26 cellular contexts compared by ENCODE assay signal in the genomic region with DNA sequence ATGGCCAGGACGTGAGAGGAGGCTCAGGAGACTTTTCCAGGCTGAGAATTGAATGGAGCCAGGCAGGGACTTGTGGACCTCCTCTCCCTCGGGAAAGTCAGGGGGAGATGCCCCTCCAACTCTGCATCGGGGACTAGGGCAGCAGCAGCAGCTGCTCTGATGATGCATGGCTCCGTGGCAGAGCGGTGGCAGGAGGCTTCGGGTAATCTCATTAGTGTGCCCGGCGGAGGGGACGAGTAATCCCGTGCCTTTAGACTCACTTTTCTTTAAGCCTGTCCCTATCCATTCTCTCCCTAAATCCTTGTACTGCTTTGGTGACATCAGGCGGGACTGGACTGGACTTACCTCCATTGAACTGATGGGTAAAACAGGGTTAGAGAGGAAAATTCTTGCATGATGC.
DNase-seq lines count a peak whose midpoint lies in the region; ATAC-seq and TF ChIP-seq lines count a peak whose summit lies in the region.
"Had no signal": no experiment of that assay in that cellular context is flagged by ENCODE, and none has a peak within 500 bp of the region (broad histone marks: within the 10 kb centered on the region; RNA-seq: fewer than 3 reads in every experiment).

No MANE protein-coding gene starts in this region.

- TF ChIP-seq EP300 in stomach (IDR thresholded peaks at IDR 0.05) = no peak

- no peak for TF ChIP-seq POLR2A in stomach (IDR thresholded peaks at IDR 0.05)

- H3K9me3 ChIP-seq in CD4-positive, alpha-beta T cell (ENCODE audit: control insufficient read depth, low read length) = no peaks in the 10 kb centered on the region
- H3K9me3 ChIP-seq in stomach (no peaks in the 10 kb centered on the region), left lung (no peaks in the 10 kb centered on the region)
- H3K9me3 ChIP-seq: gastrocnemius medialis had no signal

- POLR2A ChIA-PET in CD4-positive, alpha-beta T cell (lab: Charles Lee) = no interaction called here

- intact Hi-C loops in CD4-positive, alpha-beta T cell (cut with DNase I, micrococcal nuclease) = no loop called here
- intact Hi-C loops in stomach (cut with DNase I; ENCODE audit: low total_unique reads) (no loop called here), left lung (cut with DNase I) (loop anchor here in 1 of 2 donors (10.0 kb wide), 1 partner anchor 69 kb away; no protein-coding TSS in a partner anchor)

- H3K36me3 ChIP-seq in stomach (peaks cover 9 to 56% (median 41%) of the 10 kb centered on the region in 4 donors), left lung (peaks cover 0 to 31% of the 10 kb centered on the region in 2 donors)
- H3K36me3 ChIP-seq: gastrocnemius medialis had no signal

- no peaks in the 10 kb centered on the region for H3K36me3 Mint-ChIP-seq in CD4-positive, alpha-beta T cell (ENCODE audit: low read depth)
- peaks cover 23% of the 10 kb centered on the region for H3K36me3 Mint-ChIP-seq in brain
- H3K36me3 Mint-ChIP-seq: IgD-negative memory B cell had no signal

- peaks cover 75% of the 10 kb centered on the region for H3K4me1 Mint-ChIP-seq in CD4-positive, alpha-beta T cell (ENCODE audit: low read depth)
- peaks cover 98% of the 10 kb centered on the region for H3K4me1 Mint-ChIP-seq in brain

- ATAC-seq in CD4-positive, alpha-beta T cell (ENCODE audit: poor library complexity) = no peak
- no peak for ATAC-seq in left lung
- ATAC-seq: activated CD4-positive, alpha-beta T cell treated with anti-CD3 and anti-CD28 coated beads for 36 hours; gastrocnemius medialis; stimulated activated naive CD8-positive, alpha-beta T cell treated with anti-CD3 and anti-CD28 coated beads, Interleukin-15, amount 100 ng/mL, for 72 hours; T-cell had no signal

- H3K27me3 ChIP-seq in CD4-positive, alpha-beta T cell (ENCODE audit: control insufficient read depth, insufficient read depth, low read length) = no peaks in the 10 kb centered on the region
- no peaks in the 10 kb centered on the region for H3K27me3 ChIP-seq in stomach
- H3K27me3 ChIP-seq in left lung = no peaks in the 10 kb centered on the region
- H3K27me3 ChIP-seq: gastrocnemius medialis had no signal

- TF ChIP-seq CTCF in CD4-positive, alpha-beta T cell (IDR thresholded peaks at IDR 0.05) = no peak
- TF ChIP-seq CTCF in brain (conservative IDR thresholded peaks at IDR 0.05) = no peak
- TF ChIP-seq CTCF in stomach (IDR thresholded peaks at IDR 0.05) = no peak
- TF ChIP-seq CTCF in left lung (IDR thresholded peaks at IDR 0.05) = no peak

- CTCF ChIA-PET in CD4-positive, alpha-beta T cell (lab: Charles Lee) = no interaction called here

- H3K9me3 Mint-ChIP-seq in CD4-positive, alpha-beta T cell = no peaks in the 10 kb centered on the region
- no peaks in the 10 kb centered on the region for H3K9me3 Mint-ChIP-seq in brain
- H3K9me3 Mint-ChIP-seq: IgD-negative memory B cell; memory B cell; stimulated activated naive CD8-positive, alpha-beta T cell treated with anti-CD3 and anti-CD28 coated beads, Interleukin-15, amount 100 ng/mL, for 72 hours; T-cell; type B pancreatic cell had no signal

- no peak overlapping the region for H3K4me3 Mint-ChIP-seq in CD4-positive, alpha-beta T cell
- H3K4me3 Mint-ChIP-seq in brain = no peak overlapping the region
- H3K4me3 Mint-ChIP-seq: activated CD4-positive, alpha-beta T cell treated with anti-CD3 and anti-CD28 coated beads for 36 hours; IgD-negative memory B cell; memory B cell; stimulated activated naive CD8-positive, alpha-beta T cell treated with anti-CD3 and anti-CD28 coated beads, Interleukin-15, amount 100 ng/mL, for 72 hours; type B pancreatic cell had no signal

- no peak overlapping the region for H3K27ac ChIP-seq in CD4-positive, alpha-beta T cell (ENCODE audit: low read depth, low read length)
- peak overlapping the region in 4 of 5 donors; percentile 86 to 91 (median 88) for H3K27ac ChIP-seq in stomach
- no peak overlapping the region for H3K27ac ChIP-seq in left lung

- peak overlapping the region; percentile 75 for H3K27ac Mint-ChIP-seq in CD4-positive, alpha-beta T cell
- H3K27ac Mint-ChIP-seq in brain = peak overlapping the region; percentile 13 to 84 (median 66)
- H3K27ac Mint-ChIP-seq: IgD-negative memory B cell, memory B cell had no signal

- no peaks in the 10 kb centered on the region for H3K27me3 Mint-ChIP-seq in CD4-positive, alpha-beta T cell
- no peaks in the 10 kb centered on the region for H3K27me3 Mint-ChIP-seq in brain
- H3K27me3 Mint-ChIP-seq: activated CD4-positive, alpha-beta T cell treated with anti-CD3 and anti-CD28 coated beads for 36 hours; CD4-positive, CD25-positive, alpha-beta regulatory T cell; stimulated activated naive CD8-positive, alpha-beta T cell treated with anti-CD3 and anti-CD28 coated beads, Interleukin-15, amount 100 ng/mL, for 72 hours; T-cell; type B pancreatic cell had no signal

- H3K4me1 ChIP-seq in stomach (peaks cover 78 to 100% (median 92%) of the 10 kb centered on the region in 4 donors), left lung (peaks cover 56 to 96% of the 10 kb centered on the region in 2 donors)

- 80 to 90% (median 84%) methylated on average over 11 of the region's 11 CpGs for WGBS in stomach, 5 donors

- no peak for DNase-seq in CD4-positive, alpha-beta T cell
- DNase-seq in M059J (ENCODE audit: low read depth) (peak; percentile 39), stomach (no peak), GOT3 (lab: John Stamatoyannopoulos, UW) (no peak), medulla oblongata (ENCODE audit: extremely low spot score) (no peak), left lung (no peak)
- DNase-seq: activated CD4-positive, alpha-beta T cell treated with anti-CD3 and anti-CD28 coated beads for 36 hours; activated CD8-positive, alpha-beta memory T cell treated with anti-CD3 and anti-CD28 coated beads for 24 hours; activated naive CD4-positive, alpha-beta T cell treated with Interleukin-2 at 50 U/mL for 16 hours; activated T-cell treated with anti-CD3 and anti-CD28 coated beads, Interleukin-2, amount 50 U/mL, for 48 hours; CD4-positive, CD25-positive, alpha-beta regulatory T cell; cerebellar nuclear complex; DMS153; gastrocnemius medialis; GDM1; kidney; MM.1S; NCI-H774; occipital lobe; SHP77; stimulated activated naive CD8-positive, alpha-beta T cell treated with anti-CD3 and anti-CD28 coated beads, Interleukin-15, amount 100 ng/mL, for 72 hours; T-cell had no signal

- H3K4me3 ChIP-seq in stomach (no peak overlapping the region), left lung (no peak overlapping the region)
- H3K4me3 ChIP-seq: gastrocnemius medialis had no signal

Comparison
In these comparisons a context has a peak if more than half of its experiments do, and no peak if none do; other contexts are left out.
1. H3K27ac ChIP-seq: peak in stomach (4 of 5); none in CD4-positive, alpha-beta T cell (single experiment) and left lung (0 of 2).